ENCODE assay signal across 8 cellular contexts in genomic region chr15:44426975-44427755, GRCh38. TPM values are rescaled to one million over a fixed set of nuclear protein-coding genes. Genes with fewer than 3 reads are reported as not detected.
DNase-seq lines count a peak whose midpoint lies in the region; ATAC-seq, FAIRE-seq and TF ChIP-seq lines count a peak whose summit lies in the region.

CTDSPL2 (plus strand) TSS chr15:44427629; CDS start chr15:44459015, 31,386 bp downstream.

- 0% methylated on average over 51 to 53 of the region's 53 CpGs for WGBS in adipose tissue, 3 donors

- H3K36me3 Mint-ChIP-seq in T-cell (peaks cover 6% of the 10 kb centered on the region), type B pancreatic cell (peaks cover 11% of the 10 kb centered on the region)

- FAIRE-seq in GM12892 (lab: Jason Lieb, UNC): peak; percentile 98

- H3K4me3 Mint-ChIP-seq in T-cell (peak within 1 kb of the TSS; percentile 98 to 100 (median 100)), type B pancreatic cell (peak within 1 kb of the TSS; percentile 100)

- no peaks in the 10 kb centered on the region for H3K9me3 Mint-ChIP-seq in T-cell
- no peaks in the 10 kb centered on the region for H3K9me3 Mint-ChIP-seq in type B pancreatic cell

- TF ChIP-seq CTCF in type B pancreatic cell (conservative IDR thresholded peaks at IDR 0.05): peak; percentile 52

- peaks cover 40 to 62% (median 51%) of the 10 kb centered on the region in 3 donors for H3K4me1 Mint-ChIP-seq in T-cell
- H3K4me1 Mint-ChIP-seq in type B pancreatic cell (ENCODE audit: unreplicated experiment): peaks cover 19% of the 10 kb centered on the region

- CTCF ChIA-PET in T-cell (lab: Charles Lee): interaction anchor here (0.6 to 2.2 kb wide), 7 partner anchors 8 to 250 kb away, joined by 3 to 7 read pairs (median 4); partner anchors contain the start of gene EIF3J (in 1 of the 2)

- POLR2A ChIA-PET in T-cell (lab: Charles Lee): interaction anchor here (0.5 to 1.0 kb wide), 10 partner anchors 17 to 627 kb away, joined by 3 to 7 read pairs (median 3); partner anchors contain the start of genes HYPK (in 1 of the 2) and SORD (in 1 of the 2)

- peak; percentile 87 for TF ChIP-seq POLR2A in GM12892 (IDR thresholded peaks at IDR 0.05; ENCODE audit: low read depth, low read length)

- peak; percentile 86 for ATAC-seq in HG02852 (IDR thresholded peaks at IDR 0.05; ENCODE audit: unreplicated experiment)
- peak; percentile 94 to 98 (median 97) for ATAC-seq in T-cell (replicated peaks in 1 of 4)

- H3K27ac Mint-ChIP-seq in T-cell: peak within 1 kb of the TSS; percentile 99
- H3K27ac Mint-ChIP-seq in type B pancreatic cell: peak within 1 kb of the TSS; percentile 100

- peak within 1 kb of the TSS; percentile 21 for H3K27ac ChIP-seq in adipose tissue (ENCODE audit: low read depth, low read length)

- intact Hi-C loops in cardiac septum (cut with DNase I): loop anchor here (5.0 to 10.0 kb wide), 3 partner anchors 110 to 298 kb away; partner anchors contain the start of genes EIF3J and GOLM2

- peaks cover 0 to 2% of the 10 kb centered on the region in 2 donors for H3K27me3 Mint-ChIP-seq in T-cell
- H3K27me3 Mint-ChIP-seq in type B pancreatic cell: no peaks in the 10 kb centered on the region

- peak; percentile 80 for DNase-seq in GM12892 (ENCODE audit: insufficient read length)
- DNase-seq in NCI-H1436 treated with DMSO at 0.1 percent for 48 hours (lab: John Stamatoyannopoulos, UW): peak; percentile 96
- peak; percentile 85 to 95 (median 91) for DNase-seq in T-cell
- peak; percentile 99 for DNase-seq in cardiac septum (ENCODE audit: low spot score)
- peak; percentile 99 for DNase-seq in pons (ENCODE audit: low spot score)
- DNase-seq in type B pancreatic cell (ENCODE audit: extremely low spot score, unreplicated experiment): peak; percentile 98

RNA-seq across cellular contexts. Expression of gene CTDSPL2, which starts in this region (rescaled TPM):
- 45.3 TPM for polyA plus RNA-seq in GM12892 (2012; ENCODE audit: missing spikeins)
- 10 to 100 TPM; 59.7 to 76.7 (median 71.0) TPM for total RNA-seq in T-cell
- polyA plus RNA-seq in adipose tissue: 1 to 10 TPM; 3.8 to 9.3 (median 8.6) TPM
- 19.0 TPM for total RNA-seq in cardiac septum
- total RNA-seq in type B pancreatic cell (ENCODE audit: low replicate concordance): 46.1 and 57.9 TPM in 2 replicates

Comparison
In these comparisons a context has a peak if more than half of its experiments do, and no peak if none do; other contexts are left out.
1. Peak in every context shown above with its lines: DNase-seq, ATAC-seq and H3K27ac ChIP-seq.